Comparison of ENCODE assay signal across 1 cellular context in the genomic region with DNA sequence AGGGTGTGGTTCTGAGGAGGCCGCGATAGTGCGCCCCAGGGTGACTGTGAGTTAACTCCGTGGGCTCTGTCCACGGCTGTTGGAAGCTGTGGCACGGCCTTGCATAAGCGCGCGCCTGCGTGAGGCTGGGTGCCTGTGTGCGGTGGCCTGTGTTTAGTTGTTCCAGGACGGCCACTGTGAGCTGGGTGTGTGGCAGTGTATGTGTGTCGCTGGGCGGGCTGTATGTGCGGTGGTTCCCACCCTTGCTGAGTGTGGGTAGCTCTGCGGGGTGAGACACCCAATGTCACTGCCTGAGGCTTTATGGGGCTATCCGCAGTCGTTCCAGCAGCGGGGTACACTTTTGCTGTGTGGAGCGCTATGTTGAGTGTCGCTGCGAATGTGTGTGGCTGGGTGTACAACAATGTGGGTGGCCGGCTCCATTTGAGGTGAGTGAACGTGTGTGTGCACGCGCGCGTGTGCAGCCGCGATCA.
A peak's percentile ranks its signal among the peaks of the same experiment; 100 is the strongest.
TF ChIP-seq lines count a peak whose summit lies in the region.

No MANE protein-coding gene starts in this region.

TF ChIP-seq in K562, 482 proteins besides CTCF, POLR2A, EP300 and RAD21 (continued from another document and continues in another):
- TF ChIP-seq ZNF280A (IDR thresholded peaks at IDR 0.05; ENCODE audit: low read depth, partially characterized antibody) (no peak), TAF1 (IDR thresholded peaks at IDR 0.05; ENCODE audit: control insufficient read depth, extremely low read depth, insufficient read depth, low read length, severe bottlenecking) (no peak), CC2D1A (IDR thresholded peaks at IDR 0.05) (no peak), MECOM (CRISPR knock-in tag; IDR thresholded peaks at IDR 0.05) (no peak), ELK3 (CRISPR knock-in tag; IDR thresholded peaks at IDR 0.05) (no peak), NBN (IDR thresholded peaks at IDR 0.05; ENCODE audit: low read depth) (peak; percentile 28; the same call in 1 of the 2 replicates), THAP12 (CRISPR knock-in tag; IDR thresholded peaks at IDR 0.05) (peak; percentile 2; the same call in 1 of the 2 replicates), CREBBP (IDR thresholded peaks at IDR 0.05; ENCODE audit: low read depth, low read length) (no peak), ZNF23 (CRISPR knock-in tag; IDR thresholded peaks at IDR 0.05) (no peak), CXXC5 (CRISPR knock-in tag; IDR thresholded peaks at IDR 0.05) (no peak), ZNF668 (CRISPR knock-in tag; IDR thresholded peaks at IDR 0.05) (no peak), ZNF57 (CRISPR knock-in tag; IDR thresholded peaks at IDR 0.05) (no peak), ZNF239 (CRISPR knock-in tag; IDR thresholded peaks at IDR 0.05) (no peak), NR0B1 (IDR thresholded peaks at IDR 0.05; ENCODE audit: partially characterized antibody) (no peak), ZNF431 (CRISPR knock-in tag; IDR thresholded peaks at IDR 0.05) (no peak), ZNF197 (CRISPR knock-in tag; IDR thresholded peaks at IDR 0.05; ENCODE audit: low read depth) (no peak), RAD51 (IDR thresholded peaks at IDR 0.05; ENCODE audit: borderline replicate concordance, low read depth) (no peak), HNRNPH1 (optimal IDR thresholded peaks at IDR 0.05; ENCODE audit: low read depth, low read length) (no peak), GTF2A2 (tag; IDR thresholded peaks at IDR 0.05) (no peak), E2F5 (CRISPR knock-in tag; IDR thresholded peaks at IDR 0.05) (no peak), HDAC2 (IDR thresholded peaks at IDR 0.05) (0 out of 2 replicates have a peak, but pooled peaks have one; percentile 75), SIRT6 (IDR thresholded peaks at IDR 0.05; ENCODE audit: low read depth, low read length) (no peak), MGA (IDR thresholded peaks at IDR 0.05) (peak; percentile 80), SAP30 (IDR thresholded peaks at IDR 0.05; ENCODE audit: borderline replicate concordance, insufficient read depth, low read depth, low read length, poor library complexity, severe bottlenecking) (no peak), RBBP5 (IDR thresholded peaks at IDR 0.05; ENCODE audit: borderline replicate concordance, insufficient read depth, low read length, poor library complexity, severe bottlenecking) (no peak), ZNF76 (CRISPR knock-in tag; IDR thresholded peaks at IDR 0.05; ENCODE audit: borderline replicate concordance) (no peak)
- TF ChIP-seq, protein P1, sequence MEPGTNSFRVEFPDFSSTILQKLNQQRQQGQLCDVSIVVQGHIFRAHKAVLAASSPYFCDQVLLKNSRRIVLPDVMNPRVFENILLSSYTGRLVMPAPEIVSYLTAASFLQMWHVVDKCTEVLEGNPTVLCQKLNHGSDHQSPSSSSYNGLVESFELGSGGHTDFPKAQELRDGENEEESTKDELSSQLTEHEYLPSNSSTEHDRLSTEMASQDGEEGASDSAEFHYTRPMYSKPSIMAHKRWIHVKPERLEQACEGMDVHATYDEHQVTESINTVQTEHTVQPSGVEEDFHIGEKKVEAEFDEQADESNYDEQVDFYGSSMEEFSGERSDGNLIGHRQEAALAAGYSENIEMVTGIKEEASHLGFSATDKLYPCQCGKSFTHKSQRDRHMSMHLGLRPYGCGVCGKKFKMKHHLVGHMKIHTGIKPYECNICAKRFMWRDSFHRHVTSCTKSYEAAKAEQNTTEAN (CRISPR knock-in tag; IDR thresholded peaks at IDR 0.05): no peak
- TF ChIP-seq, protein P2, sequence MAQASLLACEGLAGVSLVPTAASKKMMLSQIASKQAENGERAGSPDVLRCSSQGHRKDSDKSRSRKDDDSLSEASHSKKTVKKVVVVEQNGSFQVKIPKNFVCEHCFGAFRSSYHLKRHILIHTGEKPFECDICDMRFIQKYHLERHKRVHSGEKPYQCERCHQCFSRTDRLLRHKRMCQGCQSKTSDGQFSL (CRISPR knock-in tag; IDR thresholded peaks at IDR 0.05): no peak
- TF ChIP-seq, protein P2 (tag; IDR thresholded peaks at IDR 0.05): no peak
- TF ChIP-seq, protein P3, sequence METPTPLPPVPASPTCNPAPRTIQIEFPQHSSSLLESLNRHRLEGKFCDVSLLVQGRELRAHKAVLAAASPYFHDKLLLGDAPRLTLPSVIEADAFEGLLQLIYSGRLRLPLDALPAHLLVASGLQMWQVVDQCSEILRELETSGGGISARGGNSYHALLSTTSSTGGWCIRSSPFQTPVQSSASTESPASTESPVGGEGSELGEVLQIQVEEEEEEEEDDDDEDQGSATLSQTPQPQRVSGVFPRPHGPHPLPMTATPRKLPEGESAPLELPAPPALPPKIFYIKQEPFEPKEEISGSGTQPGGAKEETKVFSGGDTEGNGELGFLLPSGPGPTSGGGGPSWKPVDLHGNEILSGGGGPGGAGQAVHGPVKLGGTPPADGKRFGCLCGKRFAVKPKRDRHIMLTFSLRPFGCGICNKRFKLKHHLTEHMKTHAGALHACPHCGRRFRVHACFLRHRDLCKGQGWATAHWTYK (CRISPR knock-in tag; IDR thresholded peaks at IDR 0.05): peak; percentile 84; the same call in 1 of the 2 replicates
